Comparison of ENCODE assay signal across 1 cellular context in the genomic region with DNA sequence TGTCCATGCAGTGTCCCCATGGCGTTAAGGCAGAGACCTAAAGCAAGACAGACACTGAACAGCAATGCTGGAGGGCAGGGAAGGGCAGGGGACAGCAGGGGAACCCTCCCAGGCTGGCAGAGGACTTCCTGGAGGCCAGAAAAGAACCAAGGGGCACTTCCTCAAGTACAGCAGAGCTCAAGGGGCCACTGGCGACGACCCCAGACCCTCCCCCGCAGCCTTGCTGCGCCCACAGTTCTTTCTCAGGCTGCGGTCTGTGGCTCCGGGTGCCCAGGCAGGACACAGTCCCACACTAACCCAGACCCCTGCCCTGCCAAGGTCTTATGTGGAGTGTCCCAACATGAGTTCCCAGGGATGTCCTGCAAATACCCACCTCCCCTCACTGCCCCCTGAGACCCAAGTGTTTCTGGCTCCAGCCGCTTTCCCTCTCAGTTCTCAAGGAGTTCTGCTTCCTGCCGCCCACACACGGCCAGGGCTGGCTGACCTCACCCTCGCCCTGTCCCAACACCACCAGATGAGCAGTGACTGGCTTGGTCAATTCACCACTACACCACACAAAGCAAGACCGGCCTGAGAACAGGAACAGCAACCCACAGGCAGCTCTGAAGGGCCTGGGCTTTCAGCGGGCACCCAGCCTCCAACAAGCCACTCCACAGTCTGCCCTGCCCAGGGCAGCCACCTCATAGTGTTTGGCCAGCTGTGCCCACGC.
TF ChIP-seq lines count a peak whose summit lies in the region.

No MANE protein-coding gene starts in this region.

TF ChIP-seq in IMR-90, 13 proteins besides CTCF, POLR2A, EP300 and RAD21:
- TF ChIP-seq FOS (IDR thresholded peaks at IDR 0.05; ENCODE audit: low read depth, low read length) (no peak), CEBPB (IDR thresholded peaks at IDR 0.05; ENCODE audit: low read depth, low read length) (no peak), BHLHE40 (IDR thresholded peaks at IDR 0.05; ENCODE audit: low read depth, low read length) (no peak), RFX5 (IDR thresholded peaks at IDR 0.05; ENCODE audit: low read depth, low read length) (no peak), MXI1 (IDR thresholded peaks at IDR 0.05; ENCODE audit: borderline replicate concordance, low read depth, low read length) (no peak), SMC3 (IDR thresholded peaks at IDR 0.05; ENCODE audit: low read depth, low read length) (no peak), NFE2L2 (IDR thresholded peaks at IDR 0.05; ENCODE audit: low read depth, low read length) (no peak), MAZ (IDR thresholded peaks at IDR 0.05; ENCODE audit: borderline replicate concordance, low read depth, low read length) (no peak), MAFK (IDR thresholded peaks at IDR 0.05; ENCODE audit: low read depth, low read length) (no peak), RCOR1 (IDR thresholded peaks at IDR 0.05; ENCODE audit: insufficient replicate concordance, low read length) (no peak), CHD1 (IDR thresholded peaks at IDR 0.05; ENCODE audit: low read depth, low read length) (no peak)
- TF ChIP-seq, protein P1, sequence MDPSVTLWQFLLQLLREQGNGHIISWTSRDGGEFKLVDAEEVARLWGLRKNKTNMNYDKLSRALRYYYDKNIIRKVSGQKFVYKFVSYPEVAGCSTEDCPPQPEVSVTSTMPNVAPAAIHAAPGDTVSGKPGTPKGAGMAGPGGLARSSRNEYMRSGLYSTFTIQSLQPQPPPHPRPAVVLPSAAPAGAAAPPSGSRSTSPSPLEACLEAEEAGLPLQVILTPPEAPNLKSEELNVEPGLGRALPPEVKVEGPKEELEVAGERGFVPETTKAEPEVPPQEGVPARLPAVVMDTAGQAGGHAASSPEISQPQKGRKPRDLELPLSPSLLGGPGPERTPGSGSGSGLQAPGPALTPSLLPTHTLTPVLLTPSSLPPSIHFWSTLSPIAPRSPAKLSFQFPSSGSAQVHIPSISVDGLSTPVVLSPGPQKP (IDR thresholded peaks at IDR 0.05; ENCODE audit: borderline replicate concordance, low read depth, low read length) = no peak
- TF ChIP-seq, protein P2, sequence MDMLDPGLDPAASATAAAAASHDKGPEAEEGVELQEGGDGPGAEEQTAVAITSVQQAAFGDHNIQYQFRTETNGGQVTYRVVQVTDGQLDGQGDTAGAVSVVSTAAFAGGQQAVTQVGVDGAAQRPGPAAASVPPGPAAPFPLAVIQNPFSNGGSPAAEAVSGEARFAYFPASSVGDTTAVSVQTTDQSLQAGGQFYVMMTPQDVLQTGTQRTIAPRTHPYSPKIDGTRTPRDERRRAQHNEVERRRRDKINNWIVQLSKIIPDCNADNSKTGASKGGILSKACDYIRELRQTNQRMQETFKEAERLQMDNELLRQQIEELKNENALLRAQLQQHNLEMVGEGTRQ (IDR thresholded peaks at IDR 0.05; ENCODE audit: low read depth, low read length) = no peak
